ENCODE assay signal across 9 cellular contexts in the genomic region with DNA sequence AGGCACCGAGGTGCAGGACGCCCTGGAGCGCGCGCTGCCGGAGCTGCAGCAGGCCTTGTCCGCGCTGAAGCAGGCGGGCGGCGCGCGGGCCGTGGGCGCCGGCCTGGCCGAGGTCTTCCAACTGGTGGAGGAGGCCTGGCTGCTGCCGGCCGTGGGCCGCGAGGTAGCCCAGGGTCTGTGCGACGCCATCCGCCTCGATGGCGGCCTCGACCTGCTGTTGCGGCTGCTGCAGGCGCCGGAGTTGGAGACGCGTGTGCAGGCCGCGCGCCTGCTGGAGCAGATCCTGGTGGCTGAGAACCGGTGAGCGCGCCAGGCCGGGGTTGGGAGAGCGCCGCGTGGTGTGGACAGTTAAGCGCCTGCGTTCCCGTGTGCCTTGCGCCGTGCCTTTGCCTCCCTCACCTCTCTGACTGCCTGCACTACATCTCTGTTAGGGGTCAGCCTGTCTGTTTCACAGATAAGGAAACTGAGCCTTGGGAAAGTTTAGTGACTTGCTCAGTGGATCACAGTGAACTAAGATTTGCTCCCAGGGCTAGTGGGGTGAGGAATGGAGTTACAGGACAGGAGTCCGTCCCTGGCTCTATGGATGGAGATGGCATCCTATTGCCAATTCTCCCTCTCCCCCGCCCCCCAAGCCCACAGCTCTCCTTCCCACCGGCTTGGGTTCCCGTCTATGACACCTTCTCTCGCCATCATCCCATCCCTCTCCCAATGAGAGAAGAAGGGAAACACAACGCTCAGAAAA. TPM values are rescaled to one million over a fixed set of nuclear protein-coding genes. Genes with fewer than 3 reads are reported as not detected.
A peak's percentile ranks its signal among the peaks of the same experiment; 100 is the strongest.
DNase-seq lines count a peak whose midpoint lies in the region; ATAC-seq and TF ChIP-seq lines count a peak whose summit lies in the region.
"Had no signal": no experiment of that assay in that cellular context is flagged by ENCODE, and none has a peak within 500 bp of the region (broad histone marks: within the 10 kb centered on the region; RNA-seq: fewer than 3 reads in every experiment).

No MANE protein-coding gene starts in this region.

- no peak overlapping the region for H3K27ac Mint-ChIP-seq in activated B cell treated with CpG ODN at 0.5 μM for 24 hours

- DNase-seq in SHP77 (lab: John Stamatoyannopoulos, UW) (peak; percentile 15 to 24), SHP77 treated with DMSO at 0.1 percent for 48 hours (lab: John Stamatoyannopoulos, UW) (no peak), activated B cell treated with CpG ODN at 0.5 μM for 24 hours (peak; percentile 22), fibroblast of the aortic adventitia (ENCODE audit: low read depth) (peak; percentile 31), posterior vena cava (ENCODE audit: low spot score) (peak; percentile 85), H4 (ENCODE audit: low spot score) (no peak), putamen (ENCODE audit: low spot score) (no peak)

- no peaks in the 10 kb centered on the region for H3K27me3 Mint-ChIP-seq in activated B cell treated with CpG ODN at 0.5 μM for 24 hours

- peaks cover 3% of the 10 kb centered on the region for H3K36me3 Mint-ChIP-seq in activated B cell treated with CpG ODN at 0.5 μM for 24 hours (ENCODE audit: low read depth)

- no peak for TF ChIP-seq CTCF in activated B cell treated with CpG ODN at 0.5 μM for 24 hours (IDR thresholded peaks at IDR 0.05)
- TF ChIP-seq CTCF in fibroblast of the aortic adventitia (IDR thresholded peaks at IDR 0.05; ENCODE audit: insufficient read depth, low read length): no peak

- CTCF ChIA-PET in activated B cell treated with CpG ODN at 0.5 μM for 24 hours (lab: Charles Lee): interaction anchor here (2.1 kb wide), 1 partner anchor 45 kb away, joined by 6 read pairs; no protein-coding TSS in a partner anchor

- intact Hi-C loops in activated B cell treated with CpG ODN at 0.5 μM for 24 hours (cut with micrococcal nuclease) (loop anchor here (5.0 kb wide), 1 partner anchor 55 kb away; a partner anchor contains a TSS), posterior vena cava (cut with DNase I) (no loop called here)

- H3K9me3 Mint-ChIP-seq in activated B cell treated with CpG ODN at 0.5 μM for 24 hours: no peaks in the 10 kb centered on the region

- peak overlapping the region; percentile 73 for H3K4me3 Mint-ChIP-seq in activated B cell treated with CpG ODN at 0.5 μM for 24 hours

- peak overlapping the region; percentile 71 for H3K4me3 ChIP-seq in fibroblast of the aortic adventitia (ENCODE audit: low read depth, low read length)

- ATAC-seq in HG02885 (IDR thresholded peaks at IDR 0.05; ENCODE audit: poor library complexity, unreplicated experiment) (peak; percentile 15), activated B cell treated with CpG ODN at 0.5 μM for 24 hours (ENCODE audit: low read depth) (no peak)

- POLR2A ChIA-PET in activated B cell treated with CpG ODN at 0.5 μM for 24 hours (lab: Charles Lee): interaction anchor here (0.7 to 2.5 kb wide), 4 partner anchors 15 to 37 kb away, joined by 3 to 20 read pairs (median 10); a partner anchor contains a TSS

- peaks cover 23% of the 10 kb centered on the region for H3K4me1 Mint-ChIP-seq in activated B cell treated with CpG ODN at 0.5 μM for 24 hours

RNA-seq across cellular contexts. Expression of a gene that starts 0.9 kb away (rescaled TPM):
- total RNA-seq in activated B cell treated with CpG ODN at 0.5 μM for 24 hours (15.0 and 19.9 TPM in 2 replicates), fibroblast of the aortic adventitia (ENCODE audit: low replicate concordance) (7.8 and 9.0 TPM in 2 replicates), posterior vena cava (10 to 100 TPM; 15.0 to 16.1 TPM)
- 8.7 and 11.2 TPM in 2 replicates for total RNA-seq in H4 (2014; rRNA removed; shearing (Covaris generic))

RNA-seq across cellular contexts. Expression of a gene that starts 2.3 kb away (rescaled TPM):
- total RNA-seq in activated B cell treated with CpG ODN at 0.5 μM for 24 hours (0.18 TPM in 1 of 2 replicates, not detected in the other), fibroblast of the aortic adventitia (ENCODE audit: low replicate concordance) (0.09 and 0.82 TPM in 2 replicates), posterior vena cava (1 to 10 TPM; 1.8 to 5.4 TPM)
- not detected in 2 replicates for total RNA-seq in H4 (2014; rRNA removed; shearing (Covaris generic))

RNA-seq across cellular contexts. Expression of a gene that starts 7.4 kb away (rescaled TPM):
- total RNA-seq in activated B cell treated with CpG ODN at 0.5 μM for 24 hours (not detected in 2 replicates), fibroblast of the aortic adventitia (ENCODE audit: low replicate concordance) (not detected in 2 replicates), posterior vena cava (not detected)
- not detected in 2 replicates for total RNA-seq in H4 (2014; rRNA removed; shearing (Covaris generic))
- total RNA-seq: dermis microvascular lymphatic vessel endothelial cell had no signal

RNA-seq across cellular contexts. Expression of a gene that starts 15.0 kb away (rescaled TPM):
- total RNA-seq in activated B cell treated with CpG ODN at 0.5 μM for 24 hours (60.5 and 65.2 TPM in 2 replicates), fibroblast of the aortic adventitia (ENCODE audit: low replicate concordance) (22.9 and 66.6 TPM in 2 replicates), posterior vena cava (10 to 100 TPM; 53.5 to 54.4 TPM)
- 108 and 110 TPM in 2 replicates for total RNA-seq in H4 (2014; rRNA removed; shearing (Covaris generic))

RNA-seq across cellular contexts. Expression of a gene that starts 33.6 kb away (rescaled TPM):
- total RNA-seq in activated B cell treated with CpG ODN at 0.5 μM for 24 hours: 1.5 and 2.1 TPM in 2 replicates
- 2.0 and 7.9 TPM in 2 replicates for total RNA-seq in fibroblast of the aortic adventitia (ENCODE audit: low replicate concordance)
- total RNA-seq in posterior vena cava: 10 to 100 TPM in 1 of 2 donors, 1 to 10 TPM in 1; 6.0 to 10.6 TPM
- total RNA-seq in H4 (2014; rRNA removed; shearing (Covaris generic)): 4.7 and 4.9 TPM in 2 replicates

Comparison
In these comparisons a context has a peak if more than half of its experiments do, and no peak if none do; other contexts are left out.
1. DNase-seq: peak in SHP77 (2 of 2), activated B cell treated with CpG ODN at 0.5 μM for 24 hours (single experiment), fibroblast of the aortic adventitia (single experiment) and posterior vena cava (single experiment); none in SHP77 treated with DMSO at 0.1 percent for 48 hours (single experiment), H4 (single experiment) and putamen (single experiment).